ENCODE assay signal across 24 cellular contexts in the genomic region with DNA sequence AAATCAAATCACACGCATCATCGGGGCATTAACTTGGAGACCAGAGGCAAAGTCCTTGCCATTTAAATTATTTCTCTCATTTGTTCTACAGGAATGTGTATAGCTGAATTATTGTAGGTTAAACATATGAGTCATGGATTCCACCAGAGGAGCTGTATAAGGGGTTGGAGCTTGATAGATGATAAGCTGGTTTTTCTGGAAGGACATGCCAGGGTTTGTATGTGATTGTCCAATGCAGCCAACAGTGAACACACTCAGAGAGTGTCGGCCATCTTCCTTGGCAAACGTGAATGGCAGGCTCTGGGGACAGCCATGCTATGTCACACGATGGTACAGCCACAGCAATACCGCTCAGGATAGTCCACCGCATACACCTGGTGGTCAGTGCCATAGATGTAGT. TPM values are rescaled to one million over a fixed set of nuclear protein-coding genes. Genes with fewer than 3 reads are reported as not detected.
DNase-seq lines count a peak whose midpoint lies in the region; ATAC-seq and TF ChIP-seq lines count a peak whose summit lies in the region.
"Had no signal": no experiment of that assay in that cellular context is flagged by ENCODE, and none has a peak within 500 bp of the region (broad histone marks: within the 10 kb centered on the region; RNA-seq: fewer than 3 reads in every experiment).

No MANE protein-coding gene starts in this region.

- TF ChIP-seq EP300 in sigmoid colon (IDR thresholded peaks at IDR 0.05) = no peak

- H3K4me1 Mint-ChIP-seq in HFFc6 (ENCODE audit: low read depth) = peaks cover 36% of the 10 kb centered on the region
- H3K4me1 Mint-ChIP-seq: activated naive CD4-positive, alpha-beta T cell treated with anti-CD3 and anti-CD28 coated beads, Interleukin-2, amount 50 U/mL, for 24 hours had no signal

- no peak for TF ChIP-seq POLR2A in sigmoid colon (IDR thresholded peaks at IDR 0.05)

- no peak overlapping the region for H3K27ac Mint-ChIP-seq in HFFc6
- H3K27ac Mint-ChIP-seq: activated CD4-positive, alpha-beta memory T cell treated with anti-CD3 and anti-CD28 coated beads for 36 hours; activated naive CD4-positive, alpha-beta T cell treated with anti-CD3 and anti-CD28 coated beads, Interleukin-2, amount 50 U/mL, for 24 hours; endodermal cell; natural killer cell had no signal

- TF ChIP-seq CTCF in HFFc6 (IDR thresholded peaks at IDR 0.05) = no peak
- TF ChIP-seq CTCF in fibroblast of mammary gland (conservative IDR thresholded peaks at IDR 0.05; ENCODE audit: control insufficient read depth, insufficient read depth, low read depth, low read length) = no peak
- no peak for TF ChIP-seq CTCF in sigmoid colon (IDR thresholded peaks at IDR 0.05)

- H3K27me3 Mint-ChIP-seq in HFFc6 (ENCODE audit: insufficient read depth) = peaks cover 2% of the 10 kb centered on the region; the same call in 1 of the 2 replicates
- H3K27me3 Mint-ChIP-seq: activated naive CD4-positive, alpha-beta T cell treated with anti-CD3 and anti-CD28 coated beads, Interleukin-2, amount 50 U/mL, for 24 hours had no signal

- ATAC-seq in left cardiac atrium = no peak
- ATAC-seq: natural killer cell, psoas muscle had no signal

- no peak overlapping the region for H3K27ac ChIP-seq in sigmoid colon
- H3K27ac ChIP-seq: BLaER1 treated with 17β-estradiol and CSF1 and Interleukin-3, amounts not matched to agents 10 nM and 100 nM; KMS-11; Peyer's patch; psoas muscle; spleen; thoracic aorta; WERI-Rb-1 had no signal

- no peaks in the 10 kb centered on the region for H3K9me3 Mint-ChIP-seq in HFFc6
- H3K9me3 Mint-ChIP-seq: activated naive CD4-positive, alpha-beta T cell treated with anti-CD3 and anti-CD28 coated beads, Interleukin-2, amount 50 U/mL, for 24 hours; natural killer cell had no signal

- H3K36me3 Mint-ChIP-seq in HFFc6 (ENCODE audit: low read depth) = no peaks in the 10 kb centered on the region
- H3K36me3 Mint-ChIP-seq: activated CD4-positive, alpha-beta memory T cell treated with anti-CD3 and anti-CD28 coated beads for 36 hours; activated naive CD4-positive, alpha-beta T cell treated with anti-CD3 and anti-CD28 coated beads, Interleukin-2, amount 50 U/mL, for 24 hours; natural killer cell had no signal

- H3K4me3 ChIP-seq in fibroblast of mammary gland (ENCODE audit: control insufficient read depth, low read depth, low read length) (no peak overlapping the region), sigmoid colon (no peak overlapping the region)
- H3K4me3 ChIP-seq: BLaER1 treated with 17β-estradiol and CSF1 and Interleukin-3, amounts not matched to agents 10 nM and 100 nM; Peyer's patch; psoas muscle; spleen; thoracic aorta had no signal

- no peaks in the 10 kb centered on the region for H3K27me3 ChIP-seq in sigmoid colon
- H3K27me3 ChIP-seq: BLaER1 treated with 17β-estradiol and CSF1 and Interleukin-3, amounts not matched to agents 10 nM and 100 nM; Peyer's patch had no signal

- peak; percentile 39 for DNase-seq in HFFc6
- peak; percentile 13 for DNase-seq in SW480 (ENCODE audit: low spot score)
- DNase-seq in fibroblast of mammary gland (ENCODE audit: low read depth) = peak; percentile 28
- DNase-seq in sigmoid colon = peak; percentile 27
- no peak for DNase-seq in left cardiac atrium
- DNase-seq in effector CD4-positive, alpha-beta T cell = no peak
- DNase-seq in NCI-H1105 treated with DMSO at 0.1 percent for 48 hours (lab: John Stamatoyannopoulos, UW) = no peak
- DNase-seq: activated CD4-positive, alpha-beta memory T cell treated with anti-CD3 and anti-CD28 coated beads for 36 hours; activated T-cell treated with anti-CD3 and anti-CD28 coated beads, Interleukin-2, amount 50 U/mL, for 48 hours; DMS 273 treated with DMSO at 0.1 percent for 48 hours; endodermal cell; natural killer cell; NCI-H1092 treated with DMSO at 0.1 percent for 48 hours; NCI-H2171; psoas muscle; spleen; SW 1271; WERI-Rb-1 had no signal

- H3K9me3 ChIP-seq in sigmoid colon = peaks cover 0 to 3% (median 0%) of the 10 kb centered on the region in 4 donors
- H3K9me3 ChIP-seq: Peyer's patch, psoas muscle, thoracic aorta had no signal

- H3K4me3 Mint-ChIP-seq in HFFc6 = no peak overlapping the region
- H3K4me3 Mint-ChIP-seq: activated CD4-positive, alpha-beta memory T cell treated with anti-CD3 and anti-CD28 coated beads for 36 hours; activated naive CD4-positive, alpha-beta T cell treated with anti-CD3 and anti-CD28 coated beads, Interleukin-2, amount 50 U/mL, for 24 hours; endodermal cell; natural killer cell had no signal

- H3K36me3 ChIP-seq in sigmoid colon = no peaks in the 10 kb centered on the region
- H3K36me3 ChIP-seq: BLaER1 treated with 17β-estradiol and CSF1 and Interleukin-3, amounts not matched to agents 10 nM and 100 nM; Peyer's patch; spleen; thoracic aorta; WERI-Rb-1 had no signal

- WGBS in sigmoid colon, 2 donors = 90 to 94% methylated on average over 7 of the region's 7 CpGs

- intact Hi-C loops in sigmoid colon (cut with DNase I) (no loop called here), left cardiac atrium (cut with DNase I) (no loop called here)

- peaks cover 0 to 9% (median 7%) of the 10 kb centered on the region in 4 donors for H3K4me1 ChIP-seq in sigmoid colon

RNA-seq across cellular contexts. Expression of gene SSUH2, which starts 25.1 kb away (rescaled TPM):
- under 1 TPM in 4 of 6 experiments, not detected in 2; 0.28 to 0.51 (median 0.37) TPM for total RNA-seq in HFFc6 (2021; fragmentation: NEBNext Ultra II Directional; extraction: Animal tissue kit (Norgen Biotek cat#: 25700))
- under 1 TPM in 2 of 4 donors, not detected in 2; 0.16 to 0.55 TPM for total RNA-seq in sigmoid colon
- polyA plus RNA-seq in sigmoid colon = 1 to 10 TPM in 2 of 3 donors, under 1 TPM in 1; 0.95 to 4.4 (median 2.4) TPM
- under 1 TPM; 0.71 to 0.91 TPM for total RNA-seq in left cardiac atrium
- total RNA-seq: activated CD4-positive, alpha-beta memory T cell treated with anti-CD3 and anti-CD28 coated beads for 36 hours; glomerular endothelial cell; natural killer cell had no signal

Comparison
In these comparisons a context has a peak if more than half of its experiments do, and no peak if none do; other contexts are left out.
1. DNase-seq: peak in HFFc6 (single experiment), SW480 (single experiment), fibroblast of mammary gland (single experiment) and sigmoid colon (single experiment); none in left cardiac atrium (single experiment), effector CD4-positive, alpha-beta T cell (single experiment) and NCI-H1105 treated with DMSO at 0.1 percent for 48 hours (single experiment).